In the genomic region with DNA sequence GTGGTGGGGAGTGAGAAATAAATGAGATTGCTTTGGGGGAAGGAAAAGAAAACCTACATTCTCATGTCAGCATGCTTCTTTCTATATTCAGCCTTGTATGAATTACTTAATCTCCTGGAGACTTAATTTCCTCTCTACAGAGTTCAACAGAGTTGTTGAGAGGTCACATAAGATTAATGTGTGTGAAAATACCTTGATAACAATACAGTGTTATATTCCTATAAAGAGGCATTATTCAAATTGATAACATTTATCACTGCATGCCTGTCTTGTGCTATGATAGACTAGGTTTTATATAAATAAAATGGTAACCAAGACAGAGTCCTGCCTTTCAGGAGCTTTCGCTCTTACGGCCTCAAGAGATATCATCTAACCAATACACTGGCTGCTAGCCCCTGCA, we compare ENCODE assay signal across 24 cellular contexts. TPM values are rescaled to one million over a fixed set of nuclear protein-coding genes. Genes with fewer than 3 reads are reported as not detected.
"Had no signal": no experiment of that assay in that cellular context is flagged by ENCODE, and none has a peak within 500 bp of the region (broad histone marks: within the 10 kb centered on the region; RNA-seq: fewer than 3 reads in every experiment).

No MANE protein-coding gene starts in this region.

- FAIRE-seq: islet of Langerhans, urothelium cell line had no signal

- H3K36me3 Mint-ChIP-seq: activated naive CD4-positive, alpha-beta T cell treated with anti-CD3 and anti-CD28 coated beads, Interleukin-2, amount 50 U/mL, for 24 hours; T-cell had no signal

- DNase-seq: activated B cell treated with CpG ODN at 0.5 μM for 24 hours; activated CD4-positive, alpha-beta T cell treated with anti-CD3 and anti-CD28 coated beads, Interleukin-2, amount 50 U/mL, for 1 hour; activated CD8-positive, alpha-beta T cell treated with anti-CD3 and anti-CD28 coated beads for 36 hours; activated T-cell treated with anti-CD3 and anti-CD28 coated beads, Interleukin-2, amount 50 U/mL, for 48 hours; cortex of kidney; endodermal cell; foreskin keratinocyte; left lung; lower lobe of right lung; mesenchymal stem cell; ovary; spleen; stimulated activated naive CD8-positive, alpha-beta T cell treated with anti-CD3 and anti-CD28 coated beads, Interleukin-15, Interleukin-2, amounts not matched to agents 100 U/mL and 50 U/mL, for 24 hours; T-cell; testis; trophoblast cell had no signal

- H3K4me1 Mint-ChIP-seq: activated B cell treated with CpG ODN at 0.5 μM for 24 hours; activated naive CD4-positive, alpha-beta T cell treated with anti-CD3 and anti-CD28 coated beads, Interleukin-2, amount 50 U/mL, for 24 hours; T-cell had no signal

- H3K4me3 Mint-ChIP-seq: activated B cell treated with CpG ODN at 0.5 μM for 24 hours; activated CD8-positive, alpha-beta T cell treated with anti-CD3 and anti-CD28 coated beads for 36 hours; activated naive CD4-positive, alpha-beta T cell treated with anti-CD3 and anti-CD28 coated beads, Interleukin-2, amount 50 U/mL, for 24 hours; endodermal cell; T-cell; T-helper 2 cell treated with Interferon-gamma antibody and Interleukin-4, amounts not matched to agents 5 μg/mL and 100 μg/mL, for 36 hours had no signal

- H3K9me3 ChIP-seq: esophagus muscularis mucosa, left lung, lower lobe of right lung, ovary, prostate gland, right atrium auricular region, spleen, testis had no signal

- H3K4me3 ChIP-seq: esophagus muscularis mucosa, left lung, lower lobe of right lung, ovary, prostate gland, right atrium auricular region, spleen, testis had no signal

- H3K4me1 ChIP-seq: left lung, lower lobe of right lung, prostate gland, right atrium auricular region, testis had no signal

- H3K27me3 ChIP-seq: foreskin keratinocyte, ovary, right atrium auricular region, testis had no signal

- H3K9me3 Mint-ChIP-seq: activated CD8-positive, alpha-beta T cell treated with anti-CD3 and anti-CD28 coated beads for 36 hours; activated naive CD4-positive, alpha-beta T cell treated with anti-CD3 and anti-CD28 coated beads, Interleukin-2, amount 50 U/mL, for 24 hours; activated T-helper 2 cell treated with anti-CD3 and anti-CD28 coated beads, Interferon-gamma antibody, Interleukin-2, Interleukin-4, amounts not matched to agents 10 μg/mL and 5 μg/mL and 100 μg/mL, durations not matched to agents 14 hours and 24 hours and 36 hours; endodermal cell; T-helper 2 cell treated with Interferon-gamma antibody and Interleukin-4, amounts not matched to agents 5 μg/mL and 100 μg/mL, for 36 hours had no signal

- H3K36me3 ChIP-seq: esophagus muscularis mucosa, left lung, lower lobe of right lung, ovary, prostate gland, right atrium auricular region, spleen had no signal

- ATAC-seq: activated CD8-positive, alpha-beta T cell treated with anti-CD3 and anti-CD28 coated beads for 36 hours; foreskin keratinocyte; left lung; lower lobe of right lung; stimulated activated naive CD8-positive, alpha-beta T cell treated with anti-CD3 and anti-CD28 coated beads, Interleukin-15, Interleukin-2, amounts not matched to agents 100 U/mL and 50 U/mL, for 24 hours; T-cell had no signal

- H3K27ac ChIP-seq: esophagus muscularis mucosa, foreskin keratinocyte, left lung, lower lobe of right lung, ovary, prostate gland, right atrium auricular region, spleen, testis had no signal

- H3K27ac Mint-ChIP-seq: activated B cell treated with CpG ODN at 0.5 μM for 24 hours; activated CD8-positive, alpha-beta T cell treated with anti-CD3 and anti-CD28 coated beads for 36 hours; activated naive CD4-positive, alpha-beta T cell treated with anti-CD3 and anti-CD28 coated beads, Interleukin-2, amount 50 U/mL, for 24 hours; activated T-helper 2 cell treated with anti-CD3 and anti-CD28 coated beads, Interferon-gamma antibody, Interleukin-2, Interleukin-4, amounts not matched to agents 10 μg/mL and 5 μg/mL and 100 μg/mL, durations not matched to agents 14 hours and 24 hours and 36 hours; endodermal cell; T-cell; T-helper 2 cell treated with Interferon-gamma antibody and Interleukin-4, amounts not matched to agents 5 μg/mL and 100 μg/mL, for 36 hours had no signal

RNA-seq across cellular contexts. Expression of gene FLRT2, which starts 9.6 kb away (rescaled TPM):
- total RNA-seq: activated B cell treated with CpG ODN at 0.5 μM for 24 hours; activated CD8-positive, alpha-beta T cell treated with anti-CD3 and anti-CD28 coated beads for 36 hours; activated T-helper 2 cell treated with anti-CD3 and anti-CD28 coated beads, Interferon-gamma antibody, Interleukin-2, Interleukin-4, amounts not matched to agents 10 μg/mL and 5 μg/mL and 100 μg/mL, durations not matched to agents 14 hours and 24 hours and 36 hours had no signal
